ENCODE assay signal across 17 cellular contexts in genomic region chr12:45324391-45324790, GRCh38.
DNase-seq lines count a peak whose midpoint lies in the region; ATAC-seq and TF ChIP-seq lines count a peak whose summit lies in the region.
"Had no signal": no experiment of that assay in that cellular context is flagged by ENCODE, and none has a peak within 500 bp of the region (broad histone marks: within the 10 kb centered on the region; RNA-seq: fewer than 3 reads in every experiment).

No MANE protein-coding gene starts in this region.

- H3K4me3 Mint-ChIP-seq in MCF 10A (ENCODE audit: unreplicated experiment) = no peak overlapping the region
- H3K4me3 Mint-ChIP-seq in stimulated activated effector memory CD8-positive, alpha-beta T cell treated with anti-CD3 and anti-CD28 coated beads, Interleukin-12 subunit alpha, Interleukin-12 subunit beta, amount 100 ng/mL, for 72 hours = no peak overlapping the region
- H3K4me3 Mint-ChIP-seq: CD4-positive, CD25-positive, alpha-beta regulatory T cell; T-helper 17 cell had no signal

- H3K27me3 ChIP-seq in breast epithelium = no peaks in the 10 kb centered on the region
- H3K27me3 ChIP-seq: pancreas had no signal

- H3K4me1 ChIP-seq in breast epithelium = no peaks in the 10 kb centered on the region
- H3K4me1 ChIP-seq: pancreas had no signal

- intact Hi-C loops in MCF 10A (cut with micrococcal nuclease) = no loop called here
- intact Hi-C loops in breast epithelium (cut with DNase I; ENCODE audit: low total_unique reads) = no loop called here

- TF ChIP-seq POLR2A in breast epithelium (IDR thresholded peaks at IDR 0.05) = no peak

- H3K36me3 Mint-ChIP-seq in MCF 10A (ENCODE audit: insufficient read depth, unreplicated experiment) = no peaks in the 10 kb centered on the region
- H3K36me3 Mint-ChIP-seq in stimulated activated effector memory CD8-positive, alpha-beta T cell treated with anti-CD3 and anti-CD28 coated beads, Interleukin-12 subunit alpha, Interleukin-12 subunit beta, amount 100 ng/mL, for 72 hours = no peaks in the 10 kb centered on the region

- H3K9me3 ChIP-seq in breast epithelium = no peaks in the 10 kb centered on the region
- H3K9me3 ChIP-seq: pancreas had no signal

- TF ChIP-seq CTCF in MCF 10A (IDR thresholded peaks at IDR 0.05; ENCODE audit: unreplicated experiment) (no peak), breast epithelium (IDR thresholded peaks at IDR 0.05) (no peak)

- peak; percentile 7 for DNase-seq in MCF 10A (ENCODE audit: unreplicated experiment)
- no peak for DNase-seq in breast epithelium (ENCODE audit: low spot score in 2 of 2)
- DNase-seq in RPMI7951 (ENCODE audit: low read depth) = peak; percentile 80
- peak; percentile 35 for DNase-seq in fibroblast of peridontal ligament (ENCODE audit: extremely low read depth)
- no peak for DNase-seq in stimulated activated effector memory CD8-positive, alpha-beta T cell treated with anti-CD3 and anti-CD28 coated beads, Interleukin-12 subunit alpha, Interleukin-12 subunit beta, amount 100 ng/mL, for 72 hours (ENCODE audit: low spot score in 2 of 2)
- no peak for DNase-seq in RPMI8226
- DNase-seq in medulla oblongata (ENCODE audit: extremely low spot score) = no peak
- DNase-seq in DMS 273 (lab: John Stamatoyannopoulos, UW; ENCODE audit: unreplicated experiment) = no peak
- DNase-seq: activated CD4-positive, CD25-positive, alpha-beta regulatory T cell; CD4-positive, CD25-positive, alpha-beta regulatory T cell; DMS79 treated with DMSO at 0.1 percent for 48 hours; effector CD4-positive, alpha-beta T cell; NCI-H1436 treated with DMSO at 0.1 percent for 48 hours; pancreas; stimulated activated naive CD4-positive, alpha-beta T cell treated with Interleukin-2 at 50 U/mL for 16 hours; T-helper 17 cell had no signal

- no peaks in the 10 kb centered on the region for H3K36me3 ChIP-seq in breast epithelium
- H3K36me3 ChIP-seq: pancreas had no signal

- no peak overlapping the region for H3K27ac Mint-ChIP-seq in MCF 10A (ENCODE audit: low read depth, unreplicated experiment)
- H3K27ac Mint-ChIP-seq in stimulated activated effector memory CD8-positive, alpha-beta T cell treated with anti-CD3 and anti-CD28 coated beads, Interleukin-12 subunit alpha, Interleukin-12 subunit beta, amount 100 ng/mL, for 72 hours = peak overlapping the region; percentile 43
- H3K27ac Mint-ChIP-seq: CD4-positive, CD25-positive, alpha-beta regulatory T cell; T-helper 17 cell had no signal

- H3K9me3 Mint-ChIP-seq in MCF 10A (ENCODE audit: unreplicated experiment) = no peaks in the 10 kb centered on the region
- no peaks in the 10 kb centered on the region for H3K9me3 Mint-ChIP-seq in stimulated activated effector memory CD8-positive, alpha-beta T cell treated with anti-CD3 and anti-CD28 coated beads, Interleukin-12 subunit alpha, Interleukin-12 subunit beta, amount 100 ng/mL, for 72 hours
- H3K9me3 Mint-ChIP-seq: CD4-positive, CD25-positive, alpha-beta regulatory T cell had no signal

- no TSS peak for BruUV-seq in MCF 10A (replicated peaks; lab: Mats Ljungman, UMichigan)

- no peak overlapping the region for H3K27ac ChIP-seq in breast epithelium
- H3K27ac ChIP-seq: pancreas had no signal

- CTCF ChIA-PET in MCF 10A (lab: Yijun Ruan, JAX) = interaction anchor here (0.6 to 1.4 kb wide), 7 partner anchors 10 to 109 kb away, joined by 3 to 5 read pairs (median 3); partner anchors contain the start of gene ANO6

- no peak overlapping the region for H3K4me3 ChIP-seq in breast epithelium
- H3K4me3 ChIP-seq: pancreas had no signal

- no peaks in the 10 kb centered on the region for H3K27me3 Mint-ChIP-seq in MCF 10A (ENCODE audit: insufficient read depth, unreplicated experiment)
- H3K27me3 Mint-ChIP-seq: CD4-positive, CD25-positive, alpha-beta regulatory T cell; T-helper 17 cell had no signal

- H3K4me1 Mint-ChIP-seq in MCF 10A (ENCODE audit: insufficient read depth, unreplicated experiment) = no peaks in the 10 kb centered on the region
- peaks cover 28% of the 10 kb centered on the region for H3K4me1 Mint-ChIP-seq in stimulated activated effector memory CD8-positive, alpha-beta T cell treated with anti-CD3 and anti-CD28 coated beads, Interleukin-12 subunit alpha, Interleukin-12 subunit beta, amount 100 ng/mL, for 72 hours

- POLR2A ChIA-PET in MCF 10A (lab: Yijun Ruan, JAX) = no interaction called here

- ATAC-seq in stimulated activated effector memory CD8-positive, alpha-beta T cell treated with anti-CD3 and anti-CD28 coated beads, Interleukin-12 subunit alpha, Interleukin-12 subunit beta, amount 100 ng/mL, for 72 hours = peak; percentile 69
- ATAC-seq: left lobe of liver, T-helper 17 cell had no signal

Comparison
In these comparisons a context has a peak if more than half of its experiments do, and no peak if none do; other contexts are left out.
1. DNase-seq: peak in MCF 10A (single experiment), RPMI7951 (single experiment) and fibroblast of peridontal ligament (single experiment); none in breast epithelium (0 of 2), stimulated activated effector memory CD8-positive, alpha-beta T cell treated with anti-CD3 and anti-CD28 coated beads, Interleukin-12 subunit alpha, Interleukin-12 subunit beta, amount 100 ng/mL, for 72 hours (0 of 2), RPMI8226 (single experiment), medulla oblongata (single experiment) and DMS 273 (single experiment).